Comparison of ENCODE assay signal across 10 cellular contexts in the genomic region with DNA sequence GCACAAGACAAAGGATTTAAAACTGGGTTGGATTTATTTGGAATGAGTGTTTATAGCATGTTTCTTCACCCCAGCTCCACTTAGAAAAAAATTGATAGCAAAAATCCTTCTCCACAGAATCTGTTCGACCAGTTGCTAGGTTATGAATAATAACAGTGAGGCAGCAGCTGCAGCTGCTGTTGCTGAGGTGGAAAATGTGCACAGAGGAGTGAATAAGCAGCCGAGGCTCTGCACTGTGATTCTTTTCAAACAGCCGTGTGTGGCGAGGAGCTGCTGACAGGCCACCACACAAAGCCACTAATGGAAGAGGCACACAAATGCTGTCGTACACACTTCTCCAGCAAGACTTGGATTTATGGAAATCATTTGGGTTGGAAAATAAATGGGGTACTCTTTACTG. TPM values are rescaled to one million over a fixed set of nuclear protein-coding genes. Genes with fewer than 3 reads are reported as not detected.
A peak's percentile ranks its signal among the peaks of the same experiment; 100 is the strongest.
DNase-seq lines count a peak whose midpoint lies in the region; ATAC-seq and TF ChIP-seq lines count a peak whose summit lies in the region.
"Had no signal": no experiment of that assay in that cellular context is flagged by ENCODE, and none has a peak within 500 bp of the region (broad histone marks: within the 10 kb centered on the region; RNA-seq: fewer than 3 reads in every experiment).

No MANE protein-coding gene starts in this region.

- 28% methylated on average over 5 of the region's 5 CpGs for WGBS in right cardiac atrium
- WGBS in stomach, 5 donors = 50 to 61% (median 57%) methylated on average over 5 of the region's 5 CpGs

- peaks cover 0 to 17% (median 8%) of the 10 kb centered on the region in 4 donors for H3K36me3 ChIP-seq in stomach
- H3K36me3 ChIP-seq: gastrocnemius medialis had no signal

- peaks cover 18% of the 10 kb centered on the region for H3K4me1 Mint-ChIP-seq in activated T-helper 1 cell treated with anti-CD3 and anti-CD28 coated beads, Interleukin-12 subunit alpha, Interleukin-12 subunit beta, Interleukin-2, Interleukin-4 antibody, amounts not matched to agents 30 ng/mL and 10 ng/mL and 1 ng/mL, durations not matched to agents 14 hours and 24 hours and 36 hours (ENCODE audit: low read depth)

- intact Hi-C loops in activated T-helper 1 cell treated with anti-CD3 and anti-CD28 coated beads, Interleukin-12 subunit alpha, Interleukin-12 subunit beta, Interleukin-2, Interleukin-4 antibody, amounts not matched to agents 30 ng/mL and 10 ng/mL and 1 ng/mL, durations not matched to agents 14 hours and 24 hours and 36 hours (cut with micrococcal nuclease) = no loop called here
- intact Hi-C loops in right cardiac atrium (cut with DNase I) = no loop called here
- intact Hi-C loops in stomach (cut with DNase I; ENCODE audit: low total_unique reads) = no loop called here
- intact Hi-C loops in left colon (cut with DNase I, micrococcal nuclease) = no loop called here

- DNase-seq in NCI-H2081 (lab: John Stamatoyannopoulos, UW) (peak; percentile 30 to 71), NCI-H2081 treated with DMSO at 0.1 percent for 48 hours (lab: John Stamatoyannopoulos, UW) (no peak), right cardiac atrium (peak in 1 of 3 donors; percentile 62), stomach (no peak), NOMO-1 treated with dmso at 0.1 percent for 144 hours (lab: John Stamatoyannopoulos, UW; ENCODE audit: unreplicated experiment) (no peak), left colon (no peak)
- no peak for DNase-seq in activated T-helper 1 cell treated with anti-CD3 and anti-CD28 coated beads, Interleukin-12 subunit alpha, Interleukin-12 subunit beta, Interleukin-2, Interleukin-4 antibody, amounts not matched to agents 30 ng/mL and 10 ng/mL and 1 ng/mL, durations not matched to agents 14 hours and 24 hours and 36 hours (ENCODE audit: low spot score)
- DNase-seq in effector CD4-positive, alpha-beta T cell = no peak
- DNase-seq: gastrocnemius medialis had no signal

- H3K27ac ChIP-seq in right cardiac atrium (ENCODE audit: low read length) = peak overlapping the region; percentile 23
- peak overlapping the region in 3 of 5 donors; percentile 44 to 64 (median 53) for H3K27ac ChIP-seq in stomach
- H3K27ac ChIP-seq: A549 had no signal

- TF ChIP-seq EP300 in stomach (IDR thresholded peaks at IDR 0.05) = no peak

- H3K36me3 Mint-ChIP-seq in activated T-helper 1 cell treated with anti-CD3 and anti-CD28 coated beads, Interleukin-12 subunit alpha, Interleukin-12 subunit beta, Interleukin-2, Interleukin-4 antibody, amounts not matched to agents 30 ng/mL and 10 ng/mL and 1 ng/mL, durations not matched to agents 14 hours and 24 hours and 36 hours (ENCODE audit: low read depth) = peaks cover 20% of the 10 kb centered on the region

- H3K27me3 Mint-ChIP-seq in activated T-helper 1 cell treated with anti-CD3 and anti-CD28 coated beads, Interleukin-12 subunit alpha, Interleukin-12 subunit beta, Interleukin-2, Interleukin-4 antibody, amounts not matched to agents 30 ng/mL and 10 ng/mL and 1 ng/mL, durations not matched to agents 14 hours and 24 hours and 36 hours (ENCODE audit: insufficient read depth) = peaks cover 7% of the 10 kb centered on the region

- no peak for TF ChIP-seq CTCF in stomach (IDR thresholded peaks at IDR 0.05)

- TF ChIP-seq POLR2A in stomach (IDR thresholded peaks at IDR 0.05) = no peak

- H3K27ac Mint-ChIP-seq in activated T-helper 1 cell treated with anti-CD3 and anti-CD28 coated beads, Interleukin-12 subunit alpha, Interleukin-12 subunit beta, Interleukin-2, Interleukin-4 antibody, amounts not matched to agents 30 ng/mL and 10 ng/mL and 1 ng/mL, durations not matched to agents 14 hours and 24 hours and 36 hours = peak overlapping the region; percentile 29

- ATAC-seq in right cardiac atrium (peak; percentile 62 to 66), left colon (no peak)
- ATAC-seq: A549 had no signal

- H3K9me3 Mint-ChIP-seq in activated T-helper 1 cell treated with anti-CD3 and anti-CD28 coated beads, Interleukin-12 subunit alpha, Interleukin-12 subunit beta, Interleukin-2, Interleukin-4 antibody, amounts not matched to agents 30 ng/mL and 10 ng/mL and 1 ng/mL, durations not matched to agents 14 hours and 24 hours and 36 hours = no peaks in the 10 kb centered on the region

- H3K4me1 ChIP-seq in right cardiac atrium (ENCODE audit: control insufficient read depth, insufficient read depth, low read length) = no peaks in the 10 kb centered on the region
- peaks cover 0 to 56% (median 10%) of the 10 kb centered on the region in 4 donors for H3K4me1 ChIP-seq in stomach
- H3K4me1 ChIP-seq: A549 had no signal

- H3K4me3 Mint-ChIP-seq in activated T-helper 1 cell treated with anti-CD3 and anti-CD28 coated beads, Interleukin-12 subunit alpha, Interleukin-12 subunit beta, Interleukin-2, Interleukin-4 antibody, amounts not matched to agents 30 ng/mL and 10 ng/mL and 1 ng/mL, durations not matched to agents 14 hours and 24 hours and 36 hours = no peak overlapping the region

- no peak overlapping the region for H3K4me3 ChIP-seq in right cardiac atrium (ENCODE audit: low read length)
- no peak overlapping the region for H3K4me3 ChIP-seq in stomach
- H3K4me3 ChIP-seq: A549, gastrocnemius medialis had no signal

- H3K27me3 ChIP-seq in right cardiac atrium (ENCODE audit: control insufficient read depth, insufficient read depth) (no peaks in the 10 kb centered on the region), stomach (no peaks in the 10 kb centered on the region)
- H3K27me3 ChIP-seq: gastrocnemius medialis had no signal

- no peaks in the 10 kb centered on the region for H3K9me3 ChIP-seq in right cardiac atrium (ENCODE audit: control insufficient read depth, low read length)
- H3K9me3 ChIP-seq in stomach = no peaks in the 10 kb centered on the region
- H3K9me3 ChIP-seq: A549, gastrocnemius medialis had no signal

RNA-seq across cellular contexts. Expression of a gene that starts 6.4 kb away (rescaled TPM):
- total RNA-seq in activated T-helper 1 cell treated with anti-CD3 and anti-CD28 coated beads, Interleukin-12 subunit alpha, Interleukin-12 subunit beta, Interleukin-2, Interleukin-4 antibody, amounts not matched to agents 30 ng/mL and 10 ng/mL and 1 ng/mL, durations not matched to agents 14 hours and 24 hours and 36 hours = 1.9 and 3.2 TPM in 2 replicates
- total RNA-seq in right cardiac atrium = 10 to 100 TPM; 10.5 to 35.8 (median 19.0) TPM
- 15.2 TPM for polyA plus RNA-seq in right cardiac atrium
- total RNA-seq in stomach = 10 to 100 TPM in 1 of 5 donors, 1 to 10 TPM in 3, not detected in 1; 3.1 to 13.0 (median 7.6) TPM
- 10 to 100 TPM; 11.6 to 31.5 (median 11.7) TPM for polyA plus RNA-seq in stomach
- 10 to 100 TPM; 35.4 to 67.5 TPM for total RNA-seq in left colon

RNA-seq across cellular contexts. Expression of a gene that starts 12.8 kb away (rescaled TPM):
- total RNA-seq in activated T-helper 1 cell treated with anti-CD3 and anti-CD28 coated beads, Interleukin-12 subunit alpha, Interleukin-12 subunit beta, Interleukin-2, Interleukin-4 antibody, amounts not matched to agents 30 ng/mL and 10 ng/mL and 1 ng/mL, durations not matched to agents 14 hours and 24 hours and 36 hours = 1,045 and 1,084 TPM in 2 replicates
- 100 to 1,000 TPM; 723 to 895 (median 850) TPM for total RNA-seq in right cardiac atrium
- polyA plus RNA-seq in right cardiac atrium = 662 TPM
- total RNA-seq in stomach = 1,000 to 10,000 TPM in 1 of 5 donors, 100 to 1,000 TPM in 4; 338 to 1,026 (median 827) TPM
- 1,000 to 10,000 TPM in 2 of 3 donors, 100 to 1,000 TPM in 1; 989 to 2,038 (median 1,490) TPM for polyA plus RNA-seq in stomach
- total RNA-seq in left colon = 100 to 1,000 TPM; 685 to 745 TPM

Comparison
In these comparisons a context has a peak if more than half of its experiments do, and no peak if none do; other contexts are left out.
1. DNase-seq: peak in NCI-H2081 (2 of 2); none in NCI-H2081 treated with DMSO at 0.1 percent for 48 hours (single experiment), activated T-helper 1 cell treated with anti-CD3 and anti-CD28 coated beads, Interleukin-12 subunit alpha, Interleukin-12 subunit beta, Interleukin-2, Interleukin-4 antibody, amounts not matched to agents 30 ng/mL and 10 ng/mL and 1 ng/mL, durations not matched to agents 14 hours and 24 hours and 36 hours (single experiment), stomach (single experiment), effector CD4-positive, alpha-beta T cell (single experiment), NOMO-1 treated with dmso at 0.1 percent for 144 hours (single experiment) and left colon (0 of 2).